In the genomic region with DNA sequence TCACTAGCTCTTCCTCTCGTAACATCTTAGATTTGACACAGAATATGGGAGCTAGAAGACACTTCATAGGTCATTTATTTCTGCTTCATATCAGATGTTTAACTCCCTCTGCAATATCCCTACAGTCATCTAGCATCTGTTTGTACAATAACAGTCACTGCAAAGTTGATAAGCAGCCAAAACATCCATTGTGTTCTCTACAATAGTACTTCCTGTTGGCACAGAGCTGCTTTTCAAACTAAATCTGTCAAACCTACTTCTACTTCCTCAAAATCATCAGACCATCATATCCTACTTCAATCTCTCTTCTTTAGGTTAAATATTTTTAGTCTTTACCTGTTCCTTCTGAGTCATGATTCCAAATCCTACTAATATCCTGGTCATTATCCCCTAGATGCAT, we compare ENCODE assay signal across 14 cellular contexts.
DNase-seq lines count a peak whose midpoint lies in the region; ATAC-seq, FAIRE-seq and TF ChIP-seq lines count a peak whose summit lies in the region.
"Had no signal": no experiment of that assay in that cellular context is flagged by ENCODE, and none has a peak within 500 bp of the region (broad histone marks: within the 10 kb centered on the region; RNA-seq: fewer than 3 reads in every experiment).

No MANE protein-coding gene starts in this region.

- DNase-seq in COR-L47 (lab: John Stamatoyannopoulos, UW) (peak; percentile 86), GM12878 (ENCODE audit: low read depth, low spot score) (no peak), mucosa of gallbladder (ENCODE audit: low spot score) (no peak), endodermal cell (no peak), NCI-H524 (lab: John Stamatoyannopoulos, UW) (no peak)
- DNase-seq in stimulated activated naive CD4-positive, alpha-beta T cell (lab: John Stamatoyannopoulos, UW) = no peak
- DNase-seq: activated CD8-positive, alpha-beta memory T cell treated with anti-CD3 and anti-CD28 coated beads, Interleukin-2, amount 50 U/mL, for 4 hours; H9; NCI-H69; stimulated activated CD4-positive, alpha-beta T cell treated with anti-CD3 and anti-CD28 coated beads, Interleukin-4, amount 100 ng/mL, for 4 hours had no signal

- no peaks in the 10 kb centered on the region for H3K36me3 Mint-ChIP-seq in endodermal cell (ENCODE audit: low read depth)

- BruUV-seq in GM12878 (replicated peaks; lab: Mats Ljungman, UMichigan) = no TSS peak

- no peaks in the 10 kb centered on the region for H3K9me3 Mint-ChIP-seq in endodermal cell

- H3K4me3 ChIP-seq in GM12878 (no peak overlapping the region), endodermal cell (ENCODE audit: low read length) (no peak overlapping the region)
- H3K4me3 ChIP-seq: lung had no signal

- H3K9me3 ChIP-seq in GM12878 (replicated peaks; ENCODE audit: control insufficient read depth, insufficient read depth, low read length) (no peaks in the 10 kb centered on the region), endodermal cell (ENCODE audit: control insufficient read depth, low read length) (no peaks in the 10 kb centered on the region)

- no peaks in the 10 kb centered on the region for H4K20me1 ChIP-seq in GM12878 (ENCODE audit: control insufficient read depth, insufficient read depth)

- no peaks in the 10 kb centered on the region for H3K79me2 ChIP-seq in GM12878 (ENCODE audit: control insufficient read depth, insufficient read depth, low read length)

- WGBS in GM12878 (ENCODE audit: insufficient coverage, insufficient replicate concordance, low lambda C conversion rate, missing lambda C conversion rate) = 5% methylated on average over 1 of the region's 1 CpG
- 87% methylated on average over 1 of the region's 1 CpG; no CpG with 5 or more reads in 1 of the 2 experiments for WGBS in endodermal cell (ENCODE audit: insufficient coverage in 1 of 2, insufficient read length in 1 of 2), 2 experiments

- no peak overlapping the region for H3K4me3 Mint-ChIP-seq in endodermal cell
- H3K4me3 Mint-ChIP-seq: H9 had no signal

- TF ChIP-seq CTCF in GM12878 (IDR thresholded peaks at IDR 0.05 in 2 of 3, conservative IDR thresholded peaks at IDR 0.05 in 1 of 3; ENCODE audit: control insufficient read depth in 2 of 3, extremely low read depth in 1 of 3, insufficient read depth in 1 of 3, low read depth in 3 of 3, low read length in 3 of 3) (no peak), endodermal cell (conservative IDR thresholded peaks at IDR 0.05) (no peak)

- POLR2A ChIA-PET in GM12878 (lab: Charles Lee) = no interaction called here

- in situ Hi-C loops in GM12878 (cut with MboI) = no loop called here

- RAD21 ChIA-PET in GM12878 (lab: Charles Lee; ENCODE audit: unreplicated experiment) = no interaction called here

- no peak overlapping the region for H3K27ac Mint-ChIP-seq in endodermal cell
- H3K27ac Mint-ChIP-seq: H9 had no signal

- no peaks in the 10 kb centered on the region for H3K4me1 ChIP-seq in GM12878 (ENCODE audit: control insufficient read depth, insufficient read depth, low read length)
- no peaks in the 10 kb centered on the region for H3K4me1 ChIP-seq in endodermal cell (ENCODE audit: control insufficient read depth, insufficient read depth, low read length)

- intact Hi-C loops in GM12878 (cut with micrococcal nuclease; ENCODE audit: unreplicated experiment) = no loop called here

- no peaks in the 10 kb centered on the region for H3K36me3 ChIP-seq in GM12878 (ENCODE audit: control insufficient read depth in 2 of 2, insufficient read depth in 2 of 2, low read length in 1 of 2)
- no peaks in the 10 kb centered on the region for H3K36me3 ChIP-seq in endodermal cell (ENCODE audit: control insufficient read depth, insufficient read depth, low read length)

- H3K27me3 ChIP-seq in GM12878 (replicated peaks in 1 of 2; ENCODE audit: control insufficient read depth in 2 of 2, insufficient read depth in 2 of 2, low read length in 1 of 2) = no peaks in the 10 kb centered on the region
- H3K27me3 ChIP-seq in endodermal cell (ENCODE audit: control insufficient read depth, insufficient read depth, low read length, poor library complexity, severe bottlenecking) = no peaks in the 10 kb centered on the region

- no peak for TF ChIP-seq EP300 in GM12878 (IDR thresholded peaks at IDR 0.05; ENCODE audit: borderline replicate concordance in 1 of 2, control insufficient read depth in 1 of 2, low read depth in 2 of 2, low read length in 2 of 2)

- FAIRE-seq in GM12878 (lab: Jason Lieb, UNC) = no peak
- FAIRE-seq: colon had no signal

- H2AFZ ChIP-seq in GM12878 (ENCODE audit: control insufficient read depth, low read depth, low read length) = no peak overlapping the region

- H3K4me2 ChIP-seq in GM12878 (ENCODE audit: control insufficient read depth, insufficient read depth) = no peak overlapping the region

- ATAC-seq in GM19467 (IDR thresholded peaks at IDR 0.05; ENCODE audit: unreplicated experiment) (peak; percentile 78), HG03565 (IDR thresholded peaks at IDR 0.05; ENCODE audit: unreplicated experiment) (peak; percentile 81), GM12878 (peak; percentile 53)

- no peak for TF ChIP-seq RAD21 in GM12878 (IDR thresholded peaks at IDR 0.05; ENCODE audit: insufficient read depth, low read depth, low read length)

- SMC1A ChIA-PET in GM12878 (lab: Charles Lee; ENCODE audit: uncharacterized antibody, unreplicated experiment) = no interaction called here

- H3K27ac ChIP-seq in GM12878 (ENCODE audit: control insufficient read depth, insufficient read depth) (no peak overlapping the region), endodermal cell (ENCODE audit: low read depth, low read length) (no peak overlapping the region)

- TF ChIP-seq POLR2A in GM12878 (IDR thresholded peaks at IDR 0.05; ENCODE audit: low read depth, low read length) = no peak

- CTCF ChIA-PET in GM12878 (lab: Yijun Ruan, JAX) = interaction anchor here (0.6 kb wide), 1 partner anchor 50 kb away, joined by 3 read pairs; no protein-coding TSS in a partner anchor

- H3K27me3 Mint-ChIP-seq in endodermal cell (ENCODE audit: insufficient read depth) = no peaks in the 10 kb centered on the region

- H3K9ac ChIP-seq in GM12878 (ENCODE audit: control insufficient read depth, insufficient read depth, low read length) = no peak overlapping the region
- no peak overlapping the region for H3K9ac ChIP-seq in endodermal cell (ENCODE audit: extremely low read depth, low read length, poor library complexity, severe bottlenecking)

- H3K4me1 Mint-ChIP-seq in endodermal cell = no peaks in the 10 kb centered on the region
- H3K4me1 Mint-ChIP-seq: H9 had no signal

TF ChIP-seq in GM12878, 131 proteins besides CTCF, POLR2A, EP300 and RAD21 (continues in another document):
- TF ChIP-seq SMAD5 (IDR thresholded peaks at IDR 0.05; ENCODE audit: low read depth) (no peak), NFIC (IDR thresholded peaks at IDR 0.05; ENCODE audit: low read depth, low read length) (no peak), SIX5 (IDR thresholded peaks at IDR 0.05; ENCODE audit: low read depth, low read length, severe bottlenecking) (no peak), PAX8 (IDR thresholded peaks at IDR 0.05) (no peak), MEF2A (IDR thresholded peaks at IDR 0.05; ENCODE audit: insufficient read depth, low read depth, low read length) (no peak), ZNF24 (IDR thresholded peaks at IDR 0.05) (no peak), DPF2 (IDR thresholded peaks at IDR 0.05) (no peak), ZNF217 (IDR thresholded peaks at IDR 0.05) (no peak), RCOR1 (conservative IDR thresholded peaks at IDR 0.05; ENCODE audit: low read depth, low read length) (no peak), TCF3 (IDR thresholded peaks at IDR 0.05; ENCODE audit: borderline replicate concordance, insufficient read depth, low read depth, low read length) (no peak), JUNB (IDR thresholded peaks at IDR 0.05) (no peak), SP1 (IDR thresholded peaks at IDR 0.05; ENCODE audit: low read depth, low read length) (no peak)
- TF ChIP-seq, protein P1, sequence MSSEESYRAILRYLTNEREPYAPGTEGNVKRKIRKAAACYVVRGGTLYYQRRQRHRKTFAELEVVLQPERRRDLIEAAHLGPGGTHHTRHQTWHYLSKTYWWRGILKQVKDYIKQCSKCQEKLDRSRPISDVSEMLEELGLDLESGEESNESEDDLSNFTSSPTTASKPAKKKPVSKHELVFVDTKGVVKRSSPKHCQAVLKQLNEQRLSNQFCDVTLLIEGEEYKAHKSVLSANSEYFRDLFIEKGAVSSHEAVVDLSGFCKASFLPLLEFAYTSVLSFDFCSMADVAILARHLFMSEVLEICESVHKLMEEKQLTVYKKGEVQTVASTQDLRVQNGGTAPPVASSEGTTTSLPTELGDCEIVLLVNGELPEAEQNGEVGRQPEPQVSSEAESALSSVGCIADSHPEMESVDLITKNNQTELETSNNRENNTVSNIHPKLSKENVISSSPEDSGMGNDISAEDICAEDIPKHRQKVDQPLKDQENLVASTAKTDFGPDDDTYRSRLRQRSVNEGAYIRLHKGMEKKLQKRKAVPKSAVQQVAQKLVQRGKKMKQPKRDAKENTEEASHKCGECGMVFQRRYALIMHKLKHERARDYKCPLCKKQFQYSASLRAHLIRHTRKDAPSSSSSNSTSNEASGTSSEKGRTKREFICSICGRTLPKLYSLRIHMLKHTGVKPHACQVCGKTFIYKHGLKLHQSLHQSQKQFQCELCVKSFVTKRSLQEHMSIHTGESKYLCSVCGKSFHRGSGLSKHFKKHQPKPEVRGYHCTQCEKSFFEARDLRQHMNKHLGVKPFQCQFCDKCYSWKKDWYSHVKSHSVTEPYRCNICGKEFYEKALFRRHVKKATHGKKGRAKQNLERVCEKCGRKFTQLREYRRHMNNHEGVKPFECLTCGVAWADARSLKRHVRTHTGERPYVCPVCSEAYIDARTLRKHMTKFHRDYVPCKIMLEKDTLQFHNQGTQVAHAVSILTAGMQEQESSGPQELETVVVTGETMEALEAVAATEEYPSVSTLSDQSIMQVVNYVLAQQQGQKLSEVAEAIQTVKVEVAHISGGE (CRISPR knock-in tag; IDR thresholded peaks at IDR 0.05) = no peak
